In the genomic region with DNA sequence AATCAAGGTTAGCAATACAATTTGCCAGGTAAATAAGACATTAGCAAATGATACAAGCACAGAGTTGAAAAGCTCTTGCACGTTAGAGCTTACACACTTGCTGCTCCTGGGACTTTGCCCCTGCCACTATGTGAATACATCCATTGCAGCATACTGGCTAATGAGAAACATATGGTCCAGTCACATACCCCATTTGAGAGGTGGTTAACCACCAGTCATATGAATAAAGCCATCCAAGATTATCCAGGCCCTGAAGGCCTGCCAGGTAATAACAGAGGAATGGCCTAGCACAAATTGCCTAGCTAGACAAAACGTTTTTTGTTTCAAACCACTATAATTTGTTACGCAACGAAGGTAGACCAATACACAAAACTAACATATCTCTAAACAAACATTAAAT, we compare ENCODE assay signal across 31 cellular contexts. TPM values are rescaled to one million over a fixed set of nuclear protein-coding genes. Genes with fewer than 3 reads are reported as not detected.
DNase-seq lines count a peak whose midpoint lies in the region; ATAC-seq and TF ChIP-seq lines count a peak whose summit lies in the region.
"Had no signal": no experiment of that assay in that cellular context is flagged by ENCODE, and none has a peak within 500 bp of the region (broad histone marks: within the 10 kb centered on the region; RNA-seq: fewer than 3 reads in every experiment).

No MANE protein-coding gene starts in this region.

- no peak overlapping the region for H3K4me3 Mint-ChIP-seq in nephron progenitor cell
- H3K4me3 Mint-ChIP-seq: activated CD8-positive, alpha-beta T cell treated with anti-CD3 and anti-CD28 coated beads for 36 hours; activated naive CD8-positive, alpha-beta T cell treated with anti-CD3 and anti-CD28 coated beads for 36 hours; CD14-positive monocyte; neural crest cell had no signal

- ATAC-seq in GM18870 (IDR thresholded peaks at IDR 0.05; ENCODE audit: unreplicated experiment) = no peak
- ATAC-seq: activated CD8-positive, alpha-beta T cell treated with anti-CD3 and anti-CD28 coated beads for 36 hours; heart right ventricle; pancreas had no signal

- H3K27me3 Mint-ChIP-seq in nephron progenitor cell (ENCODE audit: low read depth, poor library complexity) = no peaks in the 10 kb centered on the region
- H3K27me3 Mint-ChIP-seq: activated CD8-positive, alpha-beta T cell treated with anti-CD3 and anti-CD28 coated beads for 36 hours; activated naive CD8-positive, alpha-beta T cell treated with anti-CD3 and anti-CD28 coated beads for 36 hours had no signal

- TF ChIP-seq CTCF in fibroblast of villous mesenchyme (IDR thresholded peaks at IDR 0.05; ENCODE audit: insufficient read depth, low read depth, low read length) (no peak), nephron progenitor cell (IDR thresholded peaks at IDR 0.05) (no peak)

- no peak overlapping the region for H3K27ac Mint-ChIP-seq in nephron progenitor cell
- H3K27ac Mint-ChIP-seq: activated CD8-positive, alpha-beta T cell treated with anti-CD3 and anti-CD28 coated beads for 36 hours; activated naive CD8-positive, alpha-beta T cell treated with anti-CD3 and anti-CD28 coated beads for 36 hours; CD14-positive monocyte had no signal

- H3K4me1 Mint-ChIP-seq in nephron progenitor cell = no peaks in the 10 kb centered on the region
- H3K4me1 Mint-ChIP-seq: activated naive CD8-positive, alpha-beta T cell treated with anti-CD3 and anti-CD28 coated beads for 36 hours; CD14-positive monocyte; neural crest cell had no signal

- no peaks in the 10 kb centered on the region for H3K36me3 Mint-ChIP-seq in nephron progenitor cell (ENCODE audit: low read depth)
- H3K36me3 Mint-ChIP-seq: activated naive CD8-positive, alpha-beta T cell treated with anti-CD3 and anti-CD28 coated beads for 36 hours; CD14-positive monocyte had no signal

- peak; percentile 5 for DNase-seq in EH (ENCODE audit: low read depth)
- DNase-seq in HuH-7 (ENCODE audit: low spot score) = peak; percentile 8
- peak; percentile 32 for DNase-seq in SW480 (ENCODE audit: low spot score)
- DNase-seq in fibroblast of villous mesenchyme (ENCODE audit: low read depth) = peak; percentile 2
- no peak for DNase-seq in nephron progenitor cell
- no peak for DNase-seq in glomerular visceral epithelial cell (ENCODE audit: extremely low spot score)
- DNase-seq: activated CD8-positive, alpha-beta T cell treated with anti-CD3 and anti-CD28 coated beads for 36 hours; activated naive CD8-positive, alpha-beta T cell treated with anti-CD3 and anti-CD28 coated beads for 36 hours; DND-41; H7; heart right ventricle; KBM-7; MM.1S; NCI-H1417 treated with DMSO at 0.1 percent for 48 hours; NCI-H2081 treated with DMSO at 0.1 percent for 48 hours; NCI-H345; NCI-H748 treated with DMSO at 0.1 percent for 48 hours; pancreas; retina; stimulated activated CD4-positive, alpha-beta T cell treated with anti-CD3 and anti-CD28 coated beads, Interleukin-1b, Interleukin-23, amount 100 ng/mL, for 48 hours; trophoblast cell had no signal

- peaks cover 27% of the 10 kb centered on the region for H3K9me3 Mint-ChIP-seq in nephron progenitor cell

- no peak overlapping the region for H3K4me3 ChIP-seq in fibroblast of villous mesenchyme (ENCODE audit: low read depth, low read length)
- H3K4me3 ChIP-seq: ascending aorta, heart right ventricle, pancreas, smooth muscle cell had no signal

RNA-seq across cellular contexts. Expression of gene FTMT, which starts 45.8 kb away (rescaled TPM):
- total RNA-seq in fibroblast of villous mesenchyme = not detected in 2 replicates
- total RNA-seq: activated CD8-positive, alpha-beta T cell treated with anti-CD3 and anti-CD28 coated beads for 36 hours; activated naive CD8-positive, alpha-beta T cell treated with anti-CD3 and anti-CD28 coated beads for 36 hours; ascending aorta; cerebellum; endothelial cell of umbilical vein; H7; heart right ventricle; lung microvascular endothelial cell; neural crest cell; pancreas; smooth muscle cell; subcutaneous adipose tissue; T-helper 2 cell treated with Interferon-gamma antibody and Interleukin-4, amounts not matched to agents 100 ng/mL and 5 ng/mL, for 36 hours had no signal

Comparison
In these comparisons a context has a peak if more than half of its experiments do, and no peak if none do; other contexts are left out.
1. DNase-seq: peak in EH (single experiment), HuH-7 (single experiment), SW480 (single experiment) and fibroblast of villous mesenchyme (single experiment); none in nephron progenitor cell (single experiment) and glomerular visceral epithelial cell (single experiment).